8 cellular contexts compared by ENCODE assay signal in the genomic region with DNA sequence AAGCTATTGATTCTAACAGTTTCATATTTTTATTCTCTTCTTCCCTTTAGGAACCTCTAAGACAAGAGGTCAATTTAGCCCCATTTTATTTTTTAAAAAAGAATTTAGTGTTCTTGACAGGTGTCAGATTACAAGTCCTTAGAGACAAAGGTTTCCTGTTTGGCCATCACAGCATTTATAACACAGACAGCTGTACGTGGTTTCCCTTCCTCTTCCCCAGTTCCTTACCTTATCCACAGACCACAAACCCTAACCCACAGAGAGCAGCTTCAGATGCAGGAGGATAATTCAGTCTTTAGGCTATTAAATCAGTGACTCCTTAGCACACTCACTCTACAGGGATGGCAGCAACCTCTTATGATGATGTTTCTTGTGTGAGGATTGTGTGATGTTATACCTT.
DNase-seq lines count a peak whose midpoint lies in the region; ATAC-seq and TF ChIP-seq lines count a peak whose summit lies in the region.

No MANE protein-coding gene starts in this region.

- DNase-seq in GM19238 (ENCODE audit: insufficient read length, low spot score) (peak; percentile 6), iris pigment epithelial cell (ENCODE audit: low read depth) (peak; percentile 6), Peyer's patch (no peak), mesendoderm (no peak), prostate gland (ENCODE audit: low spot score) (no peak), NCI-H1930 (lab: John Stamatoyannopoulos, UW) (no peak)

- H3K27me3 ChIP-seq in Loucy (ENCODE audit: insufficient read depth, low read length, poor library complexity, severe bottlenecking), result no peaks in the 10 kb centered on the region
- no peaks in the 10 kb centered on the region for H3K27me3 ChIP-seq in Peyer's patch
- no peaks in the 10 kb centered on the region for H3K27me3 ChIP-seq in mesendoderm (ENCODE audit: insufficient read depth, low read length, poor library complexity)
- no peaks in the 10 kb centered on the region for H3K27me3 ChIP-seq in prostate gland (replicated peaks; ENCODE audit: insufficient read depth)

- no peak overlapping the region for H2BK120ac ChIP-seq in mesendoderm (ENCODE audit: low read depth, low read length)

- H2BK15ac ChIP-seq in mesendoderm (replicated peaks; ENCODE audit: low read depth), result no peak overlapping the region

- no peak overlapping the region for H3K18ac ChIP-seq in mesendoderm (ENCODE audit: low read length)

- H3K56ac ChIP-seq in mesendoderm (ENCODE audit: low read length), result no peak overlapping the region

- no peaks in the 10 kb centered on the region for H3K36me3 ChIP-seq in Loucy (ENCODE audit: insufficient read depth, low read length)
- H3K36me3 ChIP-seq in Peyer's patch, result no peaks in the 10 kb centered on the region
- no peaks in the 10 kb centered on the region for H3K36me3 ChIP-seq in mesendoderm (ENCODE audit: control insufficient read depth, insufficient read depth, low read length)
- H3K36me3 ChIP-seq in prostate gland, result no peaks in the 10 kb centered on the region

- intact Hi-C loops in prostate gland (cut with DNase I), result no loop called here

- no CpG with 5 or more reads among the region's 1 CpG for WGBS in mesendoderm (ENCODE audit: extremely low coverage, insufficient coverage, low lambda C conversion rate)
- 14% methylated on average over 1 of the region's 1 CpG for WGBS in prostate gland

- no peak overlapping the region for H2AK5ac ChIP-seq in mesendoderm (ENCODE audit: low read length)

- no peak overlapping the region for H2BK5ac ChIP-seq in mesendoderm (ENCODE audit: low read length)

- no peak overlapping the region for H3K4ac ChIP-seq in mesendoderm (ENCODE audit: low read depth, low read length)

- no peaks in the 10 kb centered on the region for H3K79me1 ChIP-seq in mesendoderm (ENCODE audit: low read length)

- H3K9me2 ChIP-seq in Loucy (replicated peaks; ENCODE audit: low read depth, low read length), result no peaks in the 10 kb centered on the region

- peaks cover 20% of the 10 kb centered on the region; the same call in 1 of the 2 replicates for H3K9me3 ChIP-seq in Loucy (ENCODE audit: insufficient read depth, low read depth, low read length)
- H3K9me3 ChIP-seq in Peyer's patch, result peaks cover 0 to 19% (median 2%) of the 10 kb centered on the region in 4 donors
- H3K9me3 ChIP-seq in prostate gland, result no peaks in the 10 kb centered on the region

- TF ChIP-seq POLR2A in Peyer's patch (IDR thresholded peaks at IDR 0.05) (no peak), prostate gland (IDR thresholded peaks at IDR 0.05) (no peak)

- no peaks in the 10 kb centered on the region for H4K20me1 ChIP-seq in Loucy (ENCODE audit: insufficient read depth, low read length, poor library complexity, severe bottlenecking)

- H4K8ac ChIP-seq in mesendoderm (ENCODE audit: low read depth, low read length), result no peak overlapping the region

- no peaks in the 10 kb centered on the region for H3F3A ChIP-seq in Loucy (ENCODE audit: low read depth)

- H3K9ac ChIP-seq in Loucy (ENCODE audit: low read depth, low read length, poor library complexity, severe bottlenecking) (no peak overlapping the region), mesendoderm (ENCODE audit: low read length) (no peak overlapping the region)

- no peak for TF ChIP-seq CTCF in Loucy (conservative IDR thresholded peaks at IDR 0.05; ENCODE audit: low read length)
- no peak for TF ChIP-seq CTCF in Peyer's patch (IDR thresholded peaks at IDR 0.05)
- TF ChIP-seq CTCF in prostate gland (IDR thresholded peaks at IDR 0.05), result no peak

- no peak overlapping the region for H2AFZ ChIP-seq in Loucy (ENCODE audit: low read length)

- H3K27ac ChIP-seq in Peyer's patch (no peak overlapping the region), mesendoderm (ENCODE audit: low read depth, low read length) (no peak overlapping the region), prostate gland (no peak overlapping the region)

- no peaks in the 10 kb centered on the region for H3K79me2 ChIP-seq in Loucy (ENCODE audit: insufficient read depth, low read length)
- no peaks in the 10 kb centered on the region for H3K79me2 ChIP-seq in mesendoderm (ENCODE audit: control insufficient read depth, insufficient read depth, low read length)

- peak overlapping the region; percentile 52 for H3K4me2 ChIP-seq in Loucy (ENCODE audit: low read depth, low read length, poor library complexity, severe bottlenecking)
- H3K4me2 ChIP-seq in mesendoderm (ENCODE audit: low read length), result no peak overlapping the region

- no peak overlapping the region for H3K23ac ChIP-seq in mesendoderm (ENCODE audit: low read length)

- H4K5ac ChIP-seq in mesendoderm (ENCODE audit: low read length), result no peak overlapping the region

- H3K4me3 ChIP-seq in Loucy (ENCODE audit: low read length, poor library complexity, severe bottlenecking) (peak overlapping the region; percentile 48), Peyer's patch (no peak overlapping the region), mesendoderm (ENCODE audit: low read length) (no peak overlapping the region), prostate gland (no peak overlapping the region)

- ATAC-seq in HG02763 (IDR thresholded peaks at IDR 0.05; ENCODE audit: unreplicated experiment), result peak; percentile 88

- peaks cover 37% of the 10 kb centered on the region for H3K4me1 ChIP-seq in Loucy (ENCODE audit: insufficient read depth, low read length, poor library complexity, severe bottlenecking)
- H3K4me1 ChIP-seq in Peyer's patch, result no peaks in the 10 kb centered on the region
- H3K4me1 ChIP-seq in mesendoderm (ENCODE audit: control insufficient read depth, low read depth, low read length), result no peaks in the 10 kb centered on the region
- no peaks in the 10 kb centered on the region for H3K4me1 ChIP-seq in prostate gland (replicated peaks)

Comparison
In these comparisons a context has a peak if more than half of its experiments do, and no peak if none do; other contexts are left out.
1. DNase-seq: peak in GM19238 (single experiment) and iris pigment epithelial cell (single experiment); none in Peyer's patch (0 of 3), mesendoderm (single experiment), prostate gland (single experiment) and NCI-H1930 (0 of 2).